In genomic region chr20:6055161-6055783, GRCh38 we compare ENCODE assay signal across 24 cellular contexts. TPM values are rescaled to one million over a fixed set of nuclear protein-coding genes. Genes with fewer than 3 reads are reported as not detected.
DNase-seq lines count a peak whose midpoint lies in the region; ATAC-seq and TF ChIP-seq lines count a peak whose summit lies in the region.
"Had no signal": no experiment of that assay in that cellular context is flagged by ENCODE, and none has a peak within 500 bp of the region (broad histone marks: within the 10 kb centered on the region; RNA-seq: fewer than 3 reads in every experiment).

No MANE protein-coding gene starts in this region.

- H3K27ac ChIP-seq in RWPE2 (ENCODE audit: poor library complexity, severe bottlenecking) (peak overlapping the region; percentile 44), hepatocyte (peak overlapping the region; percentile 50), neuronal stem cell (replicated peaks; ENCODE audit: low read length) (no peak overlapping the region)
- H3K27ac ChIP-seq: adrenal gland, dorsolateral prefrontal cortex, epithelial cell of prostate, gastrocnemius medialis, parathyroid adenoma, VCaP had no signal

- no peak overlapping the region for H2AFZ ChIP-seq in hepatocyte
- no peak overlapping the region for H2AFZ ChIP-seq in neuronal stem cell (ENCODE audit: low read length)
- H2AFZ ChIP-seq: parathyroid adenoma had no signal

- H2BK15ac ChIP-seq in neuronal stem cell (ENCODE audit: low read length): no peak overlapping the region

- H3K79me1 ChIP-seq in neuronal stem cell (ENCODE audit: low read depth, low read length): no peaks in the 10 kb centered on the region

- no peak overlapping the region for H3K23ac ChIP-seq in neuronal stem cell (ENCODE audit: low read depth, low read length, poor library complexity)

- H3K14ac ChIP-seq in neuronal stem cell (ENCODE audit: low read length): no peak overlapping the region

- no peaks in the 10 kb centered on the region for H3K9me3 Mint-ChIP-seq in progenitor cell of endocrine pancreas (ENCODE audit: low read depth)

- H3K4me1 ChIP-seq in RWPE2 (ENCODE audit: insufficient read depth, poor library complexity, severe bottlenecking): peaks cover 15% of the 10 kb centered on the region
- peaks cover 24% of the 10 kb centered on the region for H3K4me1 ChIP-seq in hepatocyte (ENCODE audit: insufficient read depth)
- peaks cover 4 to 6% of the 10 kb centered on the region in 2 donors for H3K4me1 ChIP-seq in neuronal stem cell (ENCODE audit: control insufficient read depth in 2 of 2, insufficient read depth in 1 of 2, low read depth in 1 of 2, low read length in 2 of 2)
- H3K4me1 ChIP-seq: gastrocnemius medialis had no signal

- H3K9me3 ChIP-seq in RWPE2 (ENCODE audit: severe bottlenecking) (no peaks in the 10 kb centered on the region), hepatocyte (ENCODE audit: low read depth) (no peaks in the 10 kb centered on the region), neuronal stem cell (replicated peaks in 1 of 2; ENCODE audit: control insufficient read depth in 2 of 2, insufficient read depth in 1 of 2, low read depth in 1 of 2, low read length in 2 of 2) (no peaks in the 10 kb centered on the region)
- H3K9me3 ChIP-seq: adrenal gland, gastrocnemius medialis had no signal

- H3K27me3 Mint-ChIP-seq in progenitor cell of endocrine pancreas: peaks cover 29% of the 10 kb centered on the region

- H3K4ac ChIP-seq in neuronal stem cell (ENCODE audit: low read length): no peak overlapping the region

- DNase-seq in HK-2 (ENCODE audit: unreplicated experiment) (peak; percentile 75), RWPE2 (ENCODE audit: low spot score) (no peak), hepatocyte (ENCODE audit: low spot score) (no peak), progenitor cell of endocrine pancreas (ENCODE audit: low spot score, unreplicated experiment) (no peak), cerebellar cortex (ENCODE audit: low spot score) (no peak), germinal center (ENCODE audit: low spot score) (no peak), neuronal stem cell (ENCODE audit: low spot score) (no peak)
- no peak for DNase-seq in stimulated activated CD4-positive, alpha-beta T cell treated with anti-CD3 and anti-CD28 coated beads, Interleukin-4, amount 100 ng/mL, for 1 hour
- DNase-seq: activated CD4-positive, alpha-beta T cell treated with anti-CD3 and anti-CD28 coated beads, Interleukin-2, amount 50 U/mL, for 4 hours; activated gamma-delta T cell; adrenal gland; AML-193; COR-L47; dorsolateral prefrontal cortex; gastrocnemius medialis; GDM1; NCI-H187; NCI-H2227 treated with DMSO at 0.1 percent for 48 hours; stimulated activated CD4-positive, alpha-beta T cell treated with anti-CD3 and anti-CD28 coated beads, Interleukin-4, amount 100 ng/mL, for 4 hours had no signal

- H3K4me3 ChIP-seq in RWPE2 (ENCODE audit: severe bottlenecking) (no peak overlapping the region), hepatocyte (no peak overlapping the region), neuronal stem cell (ENCODE audit: low read length in 2 of 2) (no peak overlapping the region)
- H3K4me3 ChIP-seq: adrenal gland, dorsolateral prefrontal cortex, gastrocnemius medialis had no signal

- no peaks in the 10 kb centered on the region for H3K79me2 ChIP-seq in hepatocyte
- H3K79me2 ChIP-seq: parathyroid adenoma had no signal

- H3K27me3 ChIP-seq in RWPE2 (ENCODE audit: insufficient read depth, poor library complexity, severe bottlenecking) (no peaks in the 10 kb centered on the region), hepatocyte (peaks cover 19% of the 10 kb centered on the region), neuronal stem cell (ENCODE audit: control insufficient read depth in 3 of 3, insufficient read depth in 3 of 3, low read depth in 1 of 3, low read length in 3 of 3) (peaks cover 13 to 74% (median 39%) of the 10 kb centered on the region in 3 experiments)

- no peaks in the 10 kb centered on the region for H3K9me2 ChIP-seq in hepatocyte (replicated peaks; ENCODE audit: insufficient read depth)

- peak overlapping the region; percentile 77 for H3K27ac Mint-ChIP-seq in progenitor cell of endocrine pancreas

- no peak overlapping the region for H3K18ac ChIP-seq in neuronal stem cell (ENCODE audit: low read length)

- H3K4me3 Mint-ChIP-seq in progenitor cell of endocrine pancreas (ENCODE audit: low read depth): no peak overlapping the region

- peak overlapping the region; percentile 47 for H3K4me2 ChIP-seq in hepatocyte
- H3K4me2 ChIP-seq in neuronal stem cell (ENCODE audit: insufficient read depth, low read length, poor library complexity, severe bottlenecking): no peak overlapping the region

- H3K36me3 ChIP-seq in RWPE2 (ENCODE audit: low read depth) (no peaks in the 10 kb centered on the region), hepatocyte (replicated peaks; ENCODE audit: insufficient read depth, low read depth) (no peaks in the 10 kb centered on the region), neuronal stem cell (replicated peaks in 1 of 2; ENCODE audit: control insufficient read depth in 2 of 2, insufficient read depth in 2 of 2, low read length in 2 of 2) (no peaks in the 10 kb centered on the region)
- H3K36me3 ChIP-seq: adrenal gland, gastrocnemius medialis had no signal

- no peak overlapping the region for H4K91ac ChIP-seq in neuronal stem cell (ENCODE audit: low read depth, low read length, poor library complexity)

- H2BK12ac ChIP-seq in neuronal stem cell (ENCODE audit: low read length): no peak overlapping the region

- H3K9ac ChIP-seq in neuronal stem cell (ENCODE audit: low read depth, low read length, poor library complexity): no peak overlapping the region
- H3K9ac ChIP-seq: parathyroid adenoma had no signal

- H4K8ac ChIP-seq in neuronal stem cell (ENCODE audit: low read depth, low read length): no peak overlapping the region

- H2BK120ac ChIP-seq in neuronal stem cell (ENCODE audit: low read depth, low read length): no peak overlapping the region

- no peak for TF ChIP-seq CTCF in RWPE2 (IDR thresholded peaks at IDR 0.05; ENCODE audit: poor library complexity, severe bottlenecking)
- no peak for TF ChIP-seq CTCF in hepatocyte (IDR thresholded peaks at IDR 0.05; ENCODE audit: poor library complexity)
- TF ChIP-seq CTCF in progenitor cell of endocrine pancreas (IDR thresholded peaks at IDR 0.05; ENCODE audit: unreplicated experiment): no peak

- no peak overlapping the region for H2AK5ac ChIP-seq in neuronal stem cell (ENCODE audit: low read depth, low read length)

- H4K20me1 ChIP-seq in hepatocyte (ENCODE audit: insufficient read depth, poor library complexity, severe bottlenecking): no peaks in the 10 kb centered on the region

- H3K4me1 Mint-ChIP-seq in progenitor cell of endocrine pancreas (ENCODE audit: low read depth): peaks cover 49% of the 10 kb centered on the region

- peaks cover 2% of the 10 kb centered on the region for H3K36me3 Mint-ChIP-seq in progenitor cell of endocrine pancreas (ENCODE audit: insufficient read depth)

- WGBS in hepatocyte (ENCODE audit: low lambda C conversion rate, missing lambda C conversion rate): 64% methylated on average over 10 of the region's 10 CpGs
- no CpG with 5 or more reads among the region's 10 CpGs for WGBS in neuronal stem cell (ENCODE audit: extremely low coverage in 2 of 2, insufficient read length in 2 of 2, insufficient replicate concordance in 1 of 2), 2 donors

- H2BK5ac ChIP-seq in neuronal stem cell (ENCODE audit: low read length): no peak overlapping the region

- no peak for ATAC-seq in RWPE2 (ENCODE audit: low read depth)
- ATAC-seq: gastrocnemius medialis had no signal

RNA-seq across cellular contexts. Expression of gene LRRN4, which starts 1.4 kb away (rescaled TPM):
- total RNA-seq in hepatocyte (10.5 and 19.2 TPM in 2 replicates), progenitor cell of endocrine pancreas (5.6 and 7.7 TPM in 2 replicates)
- 94.5 and 112 TPM in 2 replicates for polyA plus RNA-seq in hepatocyte
- polyA plus RNA-seq in neuronal stem cell (2013, experiment 1 of 2): 0.03 TPM
- polyA plus RNA-seq in neuronal stem cell (2013, experiment 2 of 2): 0.03 TPM
- total RNA-seq: gastrocnemius medialis, myocyte had no signal
- polyA plus RNA-seq: urinary bladder had no signal

RNA-seq across cellular contexts. Expression of gene CRLS1, which starts 49.3 kb away (rescaled TPM):
- total RNA-seq in hepatocyte (122 and 127 TPM in 2 replicates), progenitor cell of endocrine pancreas (44.8 TPM in 2 replicates)
- polyA plus RNA-seq in hepatocyte: 115 TPM in 2 replicates
- 36.5 TPM for polyA plus RNA-seq in neuronal stem cell (2013, experiment 1 of 2)
- polyA plus RNA-seq in neuronal stem cell (2013, experiment 2 of 2): 32.9 TPM
